In genomic region chr6:124026645-124027044, GRCh38 we compare ENCODE assay signal across 23 cellular contexts.
A peak's percentile ranks its signal among the peaks of the same experiment; 100 is the strongest.
DNase-seq lines count a peak whose midpoint lies in the region; ATAC-seq and TF ChIP-seq lines count a peak whose summit lies in the region.
"Had no signal": no experiment of that assay in that cellular context is flagged by ENCODE, and none has a peak within 500 bp of the region (broad histone marks: within the 10 kb centered on the region; RNA-seq: fewer than 3 reads in every experiment).

No MANE protein-coding gene starts in this region.

- no peak overlapping the region for H3K4me3 ChIP-seq in endodermal cell (ENCODE audit: low read length)
- H3K4me3 ChIP-seq: colonic mucosa, smooth muscle cell, thoracic aorta had no signal

- no peaks in the 10 kb centered on the region for H3K9me3 ChIP-seq in endodermal cell (ENCODE audit: control insufficient read depth, low read length)
- H3K9me3 ChIP-seq: colonic mucosa, thoracic aorta had no signal

- no peak overlapping the region for H3K4me3 Mint-ChIP-seq in endodermal cell
- H3K4me3 Mint-ChIP-seq in stimulated activated memory B cell treated with anti-CD40 and anti-IgM and Interleukin-4, amounts not matched to agents 10 μg/mL and 1 μg/mL and 100 μg/mL, for 72 hours = no peak overlapping the region
- H3K4me3 Mint-ChIP-seq: activated CD4-positive, alpha-beta memory T cell treated with anti-CD3 and anti-CD28 coated beads for 36 hours; memory B cell; T-helper 17 cell had no signal

- H3K4me1 ChIP-seq in endodermal cell (ENCODE audit: control insufficient read depth, insufficient read depth, low read length) = peaks cover 5% of the 10 kb centered on the region
- H3K4me1 ChIP-seq: colonic mucosa had no signal

- H3K27ac Mint-ChIP-seq in endodermal cell = no peak overlapping the region
- H3K27ac Mint-ChIP-seq in stimulated activated memory B cell treated with anti-CD40 and anti-IgM and Interleukin-4, amounts not matched to agents 10 μg/mL and 1 μg/mL and 100 μg/mL, for 72 hours = no peak overlapping the region
- H3K27ac Mint-ChIP-seq: activated CD4-positive, alpha-beta memory T cell treated with anti-CD3 and anti-CD28 coated beads for 36 hours; memory B cell; T-helper 17 cell had no signal

- DNase-seq in NOMO-1 (lab: John Stamatoyannopoulos, UW; ENCODE audit: unreplicated experiment in 2 of 2) = peak; percentile 29 to 62
- no peak for DNase-seq in endodermal cell
- DNase-seq in amniotic stem cell (lab: John Stamatoyannopoulos, UW) = no peak
- DNase-seq in iPS-NIHi7 (ENCODE audit: extremely low spot score) = no peak
- no peak for DNase-seq in activated effector memory CD4-positive, alpha-beta T cell treated with anti-CD3 and anti-CD28 coated beads, Interleukin-2, amount 50 U/mL, for 16 hours
- DNase-seq: activated CD4-positive, alpha-beta memory T cell treated with anti-CD3 and anti-CD28 coated beads for 36 hours; activated gamma-delta T cell; colonic mucosa; glutamatergic neuron; H7; KBM-7; NCI-H146; occipital lobe; stimulated activated CD4-positive, alpha-beta T cell treated with anti-CD3 and anti-CD28 coated beads, Interleukin-2, amount 100 ng/mL, for 48 hours; stimulated activated naive CD4-positive, alpha-beta T cell; T-helper 17 cell had no signal

- 67 to 92% methylated on average over 1 of the region's 1 CpG for WGBS in endodermal cell (ENCODE audit: insufficient coverage in 1 of 2, insufficient read length in 1 of 2), 2 experiments

- H3K4me1 Mint-ChIP-seq in endodermal cell = peaks cover 35% of the 10 kb centered on the region
- no peaks in the 10 kb centered on the region for H3K4me1 Mint-ChIP-seq in stimulated activated memory B cell treated with anti-CD40 and anti-IgM and Interleukin-4, amounts not matched to agents 10 μg/mL and 1 μg/mL and 100 μg/mL, for 72 hours
- H3K4me1 Mint-ChIP-seq: memory B cell, T-helper 17 cell had no signal

- no peak overlapping the region for H3K9ac ChIP-seq in endodermal cell (ENCODE audit: extremely low read depth, low read length, poor library complexity, severe bottlenecking)

- ATAC-seq in GM18870 (IDR thresholded peaks at IDR 0.05; ENCODE audit: unreplicated experiment) (peak; percentile 66), HG03342 (IDR thresholded peaks at IDR 0.05; ENCODE audit: unreplicated experiment) (peak; percentile 50)
- no peak for ATAC-seq in stimulated activated memory B cell treated with anti-CD40 and anti-IgM and Interleukin-4, amounts not matched to agents 10 μg/mL and 1 μg/mL and 100 μg/mL, for 72 hours
- ATAC-seq: T-helper 17 cell had no signal

- no peaks in the 10 kb centered on the region for H3K36me3 ChIP-seq in endodermal cell (ENCODE audit: control insufficient read depth, insufficient read depth, low read length)
- H3K36me3 ChIP-seq: colonic mucosa, thoracic aorta had no signal

- no peaks in the 10 kb centered on the region for H3K36me3 Mint-ChIP-seq in endodermal cell (ENCODE audit: low read depth)
- no peaks in the 10 kb centered on the region for H3K36me3 Mint-ChIP-seq in stimulated activated memory B cell treated with anti-CD40 and anti-IgM and Interleukin-4, amounts not matched to agents 10 μg/mL and 1 μg/mL and 100 μg/mL, for 72 hours
- H3K36me3 Mint-ChIP-seq: activated CD4-positive, alpha-beta memory T cell treated with anti-CD3 and anti-CD28 coated beads for 36 hours; memory B cell had no signal

- no peaks in the 10 kb centered on the region for H3K27me3 ChIP-seq in endodermal cell (ENCODE audit: control insufficient read depth, insufficient read depth, low read length, poor library complexity, severe bottlenecking)
- H3K27me3 ChIP-seq: colonic mucosa had no signal

- peak overlapping the region; percentile 7 for H3K27ac ChIP-seq in endodermal cell (ENCODE audit: low read depth, low read length)
- H3K27ac ChIP-seq: C4-2B, colonic mucosa, thoracic aorta had no signal

- H3K9me3 Mint-ChIP-seq in endodermal cell = no peaks in the 10 kb centered on the region
- H3K9me3 Mint-ChIP-seq in stimulated activated memory B cell treated with anti-CD40 and anti-IgM and Interleukin-4, amounts not matched to agents 10 μg/mL and 1 μg/mL and 100 μg/mL, for 72 hours = peaks cover 7% of the 10 kb centered on the region

- peaks cover 10% of the 10 kb centered on the region for H3K27me3 Mint-ChIP-seq in endodermal cell (ENCODE audit: insufficient read depth)
- no peaks in the 10 kb centered on the region for H3K27me3 Mint-ChIP-seq in stimulated activated memory B cell treated with anti-CD40 and anti-IgM and Interleukin-4, amounts not matched to agents 10 μg/mL and 1 μg/mL and 100 μg/mL, for 72 hours
- H3K27me3 Mint-ChIP-seq: activated CD4-positive, alpha-beta memory T cell treated with anti-CD3 and anti-CD28 coated beads for 36 hours; memory B cell; T-helper 17 cell had no signal

- no peak for TF ChIP-seq CTCF in endodermal cell (conservative IDR thresholded peaks at IDR 0.05)

Comparison
In these comparisons a context has a peak if more than half of its experiments do, and no peak if none do; other contexts are left out.
1. DNase-seq: peak in NOMO-1 (2 of 2); none in endodermal cell (single experiment), amniotic stem cell (single experiment), iPS-NIHi7 (single experiment) and activated effector memory CD4-positive, alpha-beta T cell treated with anti-CD3 and anti-CD28 coated beads, Interleukin-2, amount 50 U/mL, for 16 hours (single experiment).